ENCODE assay signal across 1 cellular context in the genomic region with DNA sequence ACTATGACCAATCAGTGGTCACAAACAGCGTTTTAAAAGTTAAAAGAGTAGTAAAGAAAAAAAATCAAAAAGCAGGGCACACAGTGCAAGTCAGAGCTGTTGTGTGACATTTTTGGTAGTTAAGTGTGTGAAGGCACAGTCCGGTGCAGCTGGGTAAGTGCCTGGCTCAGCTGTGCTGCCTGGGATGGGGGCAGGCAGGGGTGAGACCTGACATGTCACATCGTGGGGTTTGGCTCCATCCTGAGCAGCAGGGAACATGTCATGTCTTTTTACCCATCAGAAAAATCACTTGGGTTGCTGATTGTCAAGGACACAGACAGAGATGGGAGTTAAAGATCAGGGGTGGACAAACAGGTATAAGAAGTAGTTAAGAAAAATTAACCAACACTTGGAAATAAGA.
TF ChIP-seq lines count a peak whose summit lies in the region.

No MANE protein-coding gene starts in this region.

TF ChIP-seq in WTC11, 78 proteins besides CTCF, POLR2A, EP300 and RAD21 (continued from another document):
- TF ChIP-seq, protein P1, sequence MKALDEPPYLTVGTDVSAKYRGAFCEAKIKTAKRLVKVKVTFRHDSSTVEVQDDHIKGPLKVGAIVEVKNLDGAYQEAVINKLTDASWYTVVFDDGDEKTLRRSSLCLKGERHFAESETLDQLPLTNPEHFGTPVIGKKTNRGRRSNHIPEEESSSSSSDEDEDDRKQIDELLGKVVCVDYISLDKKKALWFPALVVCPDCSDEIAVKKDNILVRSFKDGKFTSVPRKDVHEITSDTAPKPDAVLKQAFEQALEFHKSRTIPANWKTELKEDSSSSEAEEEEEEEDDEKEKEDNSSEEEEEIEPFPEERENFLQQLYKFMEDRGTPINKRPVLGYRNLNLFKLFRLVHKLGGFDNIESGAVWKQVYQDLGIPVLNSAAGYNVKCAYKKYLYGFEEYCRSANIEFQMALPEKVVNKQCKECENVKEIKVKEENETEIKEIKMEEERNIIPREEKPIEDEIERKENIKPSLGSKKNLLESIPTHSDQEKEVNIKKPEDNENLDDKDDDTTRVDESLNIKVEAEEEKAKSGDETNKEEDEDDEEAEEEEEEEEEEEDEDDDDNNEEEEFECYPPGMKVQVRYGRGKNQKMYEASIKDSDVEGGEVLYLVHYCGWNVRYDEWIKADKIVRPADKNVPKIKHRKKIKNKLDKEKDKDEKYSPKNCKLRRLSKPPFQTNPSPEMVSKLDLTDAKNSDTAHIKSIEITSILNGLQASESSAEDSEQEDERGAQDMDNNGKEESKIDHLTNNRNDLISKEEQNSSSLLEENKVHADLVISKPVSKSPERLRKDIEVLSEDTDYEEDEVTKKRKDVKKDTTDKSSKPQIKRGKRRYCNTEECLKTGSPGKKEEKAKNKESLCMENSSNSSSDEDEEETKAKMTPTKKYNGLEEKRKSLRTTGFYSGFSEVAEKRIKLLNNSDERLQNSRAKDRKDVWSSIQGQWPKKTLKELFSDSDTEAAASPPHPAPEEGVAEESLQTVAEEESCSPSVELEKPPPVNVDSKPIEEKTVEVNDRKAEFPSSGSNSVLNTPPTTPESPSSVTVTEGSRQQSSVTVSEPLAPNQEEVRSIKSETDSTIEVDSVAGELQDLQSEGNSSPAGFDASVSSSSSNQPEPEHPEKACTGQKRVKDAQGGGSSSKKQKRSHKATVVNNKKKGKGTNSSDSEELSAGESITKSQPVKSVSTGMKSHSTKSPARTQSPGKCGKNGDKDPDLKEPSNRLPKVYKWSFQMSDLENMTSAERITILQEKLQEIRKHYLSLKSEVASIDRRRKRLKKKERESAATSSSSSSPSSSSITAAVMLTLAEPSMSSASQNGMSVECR (CRISPR knock-in tag; IDR thresholded peaks at IDR 0.05; ENCODE audit: borderline replicate concordance) = no peak
- TF ChIP-seq ZNF671 (CRISPR knock-in tag; IDR thresholded peaks at IDR 0.05) (no peak), RORB (CRISPR knock-in tag; IDR thresholded peaks at IDR 0.05) (no peak), ETV6 (CRISPR knock-in tag; IDR thresholded peaks at IDR 0.05) (no peak), OVOL2 (CRISPR knock-in tag; IDR thresholded peaks at IDR 0.05; ENCODE audit: borderline replicate concordance) (no peak), NR2C2 (CRISPR knock-in tag; IDR thresholded peaks at IDR 0.05) (no peak), GTF2I (CRISPR knock-in tag; conservative IDR thresholded peaks at IDR 0.05) (no peak), TEAD1 (CRISPR knock-in tag; IDR thresholded peaks at IDR 0.05) (no peak), EMX1 (CRISPR knock-in tag; IDR thresholded peaks at IDR 0.05) (no peak), ELF4 (CRISPR knock-in tag; IDR thresholded peaks at IDR 0.05; ENCODE audit: low read depth) (no peak), CREM (CRISPR knock-in tag; IDR thresholded peaks at IDR 0.05) (no peak), FOXP1 (CRISPR knock-in tag; IDR thresholded peaks at IDR 0.05; ENCODE audit: borderline replicate concordance) (no peak), SOX15 (CRISPR knock-in tag; IDR thresholded peaks at IDR 0.05) (no peak)
- TF ChIP-seq, protein P2, sequence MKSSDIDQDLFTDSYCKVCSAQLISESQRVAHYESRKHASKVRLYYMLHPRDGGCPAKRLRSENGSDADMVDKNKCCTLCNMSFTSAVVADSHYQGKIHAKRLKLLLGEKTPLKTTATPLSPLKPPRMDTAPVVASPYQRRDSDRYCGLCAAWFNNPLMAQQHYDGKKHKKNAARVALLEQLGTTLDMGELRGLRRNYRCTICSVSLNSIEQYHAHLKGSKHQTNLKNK (CRISPR knock-in tag; IDR thresholded peaks at IDR 0.05) = no peak
- TF ChIP-seq, protein P3, sequence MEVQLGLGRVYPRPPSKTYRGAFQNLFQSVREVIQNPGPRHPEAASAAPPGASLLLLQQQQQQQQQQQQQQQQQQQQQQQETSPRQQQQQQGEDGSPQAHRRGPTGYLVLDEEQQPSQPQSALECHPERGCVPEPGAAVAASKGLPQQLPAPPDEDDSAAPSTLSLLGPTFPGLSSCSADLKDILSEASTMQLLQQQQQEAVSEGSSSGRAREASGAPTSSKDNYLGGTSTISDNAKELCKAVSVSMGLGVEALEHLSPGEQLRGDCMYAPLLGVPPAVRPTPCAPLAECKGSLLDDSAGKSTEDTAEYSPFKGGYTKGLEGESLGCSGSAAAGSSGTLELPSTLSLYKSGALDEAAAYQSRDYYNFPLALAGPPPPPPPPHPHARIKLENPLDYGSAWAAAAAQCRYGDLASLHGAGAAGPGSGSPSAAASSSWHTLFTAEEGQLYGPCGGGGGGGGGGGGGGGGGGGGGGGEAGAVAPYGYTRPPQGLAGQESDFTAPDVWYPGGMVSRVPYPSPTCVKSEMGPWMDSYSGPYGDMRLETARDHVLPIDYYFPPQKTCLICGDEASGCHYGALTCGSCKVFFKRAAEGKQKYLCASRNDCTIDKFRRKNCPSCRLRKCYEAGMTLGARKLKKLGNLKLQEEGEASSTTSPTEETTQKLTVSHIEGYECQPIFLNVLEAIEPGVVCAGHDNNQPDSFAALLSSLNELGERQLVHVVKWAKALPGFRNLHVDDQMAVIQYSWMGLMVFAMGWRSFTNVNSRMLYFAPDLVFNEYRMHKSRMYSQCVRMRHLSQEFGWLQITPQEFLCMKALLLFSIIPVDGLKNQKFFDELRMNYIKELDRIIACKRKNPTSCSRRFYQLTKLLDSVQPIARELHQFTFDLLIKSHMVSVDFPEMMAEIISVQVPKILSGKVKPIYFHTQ (CRISPR knock-in tag; IDR thresholded peaks at IDR 0.05) = no peak
- TF ChIP-seq, protein P4, sequence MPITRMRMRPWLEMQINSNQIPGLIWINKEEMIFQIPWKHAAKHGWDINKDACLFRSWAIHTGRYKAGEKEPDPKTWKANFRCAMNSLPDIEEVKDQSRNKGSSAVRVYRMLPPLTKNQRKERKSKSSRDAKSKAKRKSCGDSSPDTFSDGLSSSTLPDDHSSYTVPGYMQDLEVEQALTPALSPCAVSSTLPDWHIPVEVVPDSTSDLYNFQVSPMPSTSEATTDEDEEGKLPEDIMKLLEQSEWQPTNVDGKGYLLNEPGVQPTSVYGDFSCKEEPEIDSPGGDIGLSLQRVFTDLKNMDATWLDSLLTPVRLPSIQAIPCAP (CRISPR knock-in tag; IDR thresholded peaks at IDR 0.05) = no peak
- TF ChIP-seq, protein P5, sequence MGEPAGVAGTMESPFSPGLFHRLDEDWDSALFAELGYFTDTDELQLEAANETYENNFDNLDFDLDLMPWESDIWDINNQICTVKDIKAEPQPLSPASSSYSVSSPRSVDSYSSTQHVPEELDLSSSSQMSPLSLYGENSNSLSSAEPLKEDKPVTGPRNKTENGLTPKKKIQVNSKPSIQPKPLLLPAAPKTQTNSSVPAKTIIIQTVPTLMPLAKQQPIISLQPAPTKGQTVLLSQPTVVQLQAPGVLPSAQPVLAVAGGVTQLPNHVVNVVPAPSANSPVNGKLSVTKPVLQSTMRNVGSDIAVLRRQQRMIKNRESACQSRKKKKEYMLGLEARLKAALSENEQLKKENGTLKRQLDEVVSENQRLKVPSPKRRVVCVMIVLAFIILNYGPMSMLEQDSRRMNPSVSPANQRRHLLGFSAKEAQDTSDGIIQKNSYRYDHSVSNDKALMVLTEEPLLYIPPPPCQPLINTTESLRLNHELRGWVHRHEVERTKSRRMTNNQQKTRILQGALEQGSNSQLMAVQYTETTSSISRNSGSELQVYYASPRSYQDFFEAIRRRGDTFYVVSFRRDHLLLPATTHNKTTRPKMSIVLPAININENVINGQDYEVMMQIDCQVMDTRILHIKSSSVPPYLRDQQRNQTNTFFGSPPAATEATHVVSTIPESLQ (CRISPR knock-in tag; IDR thresholded peaks at IDR 0.05) = no peak
- TF ChIP-seq, protein P6, sequence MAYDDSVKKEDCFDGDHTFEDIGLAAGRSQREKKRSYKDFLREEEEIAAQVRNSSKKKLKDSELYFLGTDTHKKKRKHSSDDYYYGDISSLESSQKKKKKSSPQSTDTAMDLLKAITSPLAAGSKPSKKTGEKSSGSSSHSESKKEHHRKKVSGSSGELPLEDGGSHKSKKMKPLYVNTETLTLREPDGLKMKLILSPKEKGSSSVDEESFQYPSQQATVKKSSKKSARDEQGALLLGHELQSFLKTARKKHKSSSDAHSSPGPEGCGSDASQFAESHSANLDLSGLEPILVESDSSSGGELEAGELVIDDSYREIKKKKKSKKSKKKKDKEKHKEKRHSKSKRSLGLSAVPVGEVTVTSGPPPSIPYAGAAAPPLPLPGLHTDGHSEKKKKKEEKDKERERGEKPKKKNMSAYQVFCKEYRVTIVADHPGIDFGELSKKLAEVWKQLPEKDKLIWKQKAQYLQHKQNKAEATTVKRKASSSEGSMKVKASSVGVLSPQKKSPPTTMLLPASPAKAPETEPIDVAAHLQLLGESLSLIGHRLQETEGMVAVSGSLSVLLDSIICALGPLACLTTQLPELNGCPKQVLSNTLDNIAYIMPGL (CRISPR knock-in tag; IDR thresholded peaks at IDR 0.05) = no peak
- TF ChIP-seq, protein P7, sequence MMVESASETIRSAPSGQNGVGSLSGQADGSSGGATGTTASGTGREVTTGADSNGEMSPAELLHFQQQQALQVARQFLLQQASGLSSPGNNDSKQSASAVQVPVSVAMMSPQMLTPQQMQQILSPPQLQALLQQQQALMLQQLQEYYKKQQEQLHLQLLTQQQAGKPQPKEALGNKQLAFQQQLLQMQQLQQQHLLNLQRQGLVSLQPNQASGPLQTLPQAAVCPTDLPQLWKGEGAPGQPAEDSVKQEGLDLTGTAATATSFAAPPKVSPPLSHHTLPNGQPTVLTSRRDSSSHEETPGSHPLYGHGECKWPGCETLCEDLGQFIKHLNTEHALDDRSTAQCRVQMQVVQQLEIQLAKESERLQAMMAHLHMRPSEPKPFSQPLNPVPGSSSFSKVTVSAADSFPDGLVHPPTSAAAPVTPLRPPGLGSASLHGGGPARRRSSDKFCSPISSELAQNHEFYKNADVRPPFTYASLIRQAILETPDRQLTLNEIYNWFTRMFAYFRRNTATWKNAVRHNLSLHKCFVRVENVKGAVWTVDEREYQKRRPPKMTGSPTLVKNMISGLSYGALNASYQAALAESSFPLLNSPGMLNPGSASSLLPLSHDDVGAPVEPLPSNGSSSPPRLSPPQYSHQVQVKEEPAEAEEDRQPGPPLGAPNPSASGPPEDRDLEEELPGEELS (CRISPR knock-in tag; IDR thresholded peaks at IDR 0.05) = no peak
